30 cellular contexts compared by ENCODE assay signal in the genomic region with DNA sequence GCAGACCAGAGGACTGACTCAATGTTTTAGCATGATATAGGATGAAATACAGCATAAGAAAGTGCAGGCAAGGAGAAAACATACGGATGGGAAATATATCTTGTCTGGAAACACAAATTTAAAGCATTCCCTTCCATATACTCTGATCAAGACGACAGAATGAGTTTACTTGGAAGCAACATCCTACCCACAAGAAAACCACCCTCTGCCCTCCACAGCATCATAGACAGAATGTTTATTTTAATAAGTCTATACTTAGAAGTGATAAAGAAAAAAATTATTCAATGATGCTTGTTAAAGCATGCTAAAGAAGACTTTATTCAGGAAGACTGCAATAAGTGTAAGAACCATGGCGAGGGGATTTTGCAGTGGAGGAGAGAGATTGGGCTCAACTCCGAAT.
"Had no signal": no experiment of that assay in that cellular context is flagged by ENCODE, and none has a peak within 500 bp of the region (broad histone marks: within the 10 kb centered on the region; RNA-seq: fewer than 3 reads in every experiment).

No MANE protein-coding gene starts in this region.

- DNase-seq: activated B cell treated with CpG ODN at 0.5 μM for 24 hours; activated CD4-positive, alpha-beta T cell treated with anti-CD3 and anti-CD28 coated beads for 48 hours; activated CD4-positive, alpha-beta T cell treated with anti-CD3 and anti-CD28 coated beads, Interleukin-2, amount 50 U/mL, for 1 hour; activated CD4-positive, alpha-beta T cell treated with anti-CD3 and anti-CD28 coated beads, Interleukin-2, amount 50 U/mL, for 48 hours; activated CD8-positive, alpha-beta memory T cell treated with anti-CD3 and anti-CD28 coated beads for 24 hours; activated CD8-positive, alpha-beta T cell treated with anti-CD3 and anti-CD28 coated beads for 36 hours; activated effector memory CD4-positive, alpha-beta T cell treated with anti-CD3 and anti-CD28 coated beads, Interleukin-2, amount 50 U/mL, for 16 hours; activated naive CD4-positive, alpha-beta T cell treated with anti-CD3 and anti-CD28 coated beads for 36 hours; activated naive CD8-positive, alpha-beta T cell treated with anti-CD3 and anti-CD28 coated beads for 36 hours; activated naive CD8-positive, alpha-beta T cell treated with anti-CD3 and anti-CD28 coated beads, Interleukin-2, amount 50 U/mL, for 24 hours; activated T-cell treated with anti-CD3 and anti-CD28 coated beads, Interleukin-2, amount 50 U/mL, for 4 hours; adrenal gland; amygdala; aorta; body of pancreas; caudate nucleus; cortex of kidney; effector CD8-positive, alpha-beta T cell; esophagus squamous epithelium; foreskin keratinocyte; gastrocnemius medialis; glutamatergic neuron; heart left ventricle; T-helper 1 cell; T-helper 17 cell; T1000; WERI-Rb-1 had no signal

- H3K4me1 Mint-ChIP-seq: activated naive CD4-positive, alpha-beta T cell treated with anti-CD3 and anti-CD28 coated beads, Interleukin-2, amount 50 U/mL, for 24 hours had no signal

- H3K36me3 Mint-ChIP-seq: activated naive CD4-positive, alpha-beta T cell treated with anti-CD3 and anti-CD28 coated beads, Interleukin-2, amount 50 U/mL, for 24 hours; activated naive CD8-positive, alpha-beta T cell treated with anti-CD3 and anti-CD28 coated beads for 36 hours had no signal

- H3K27ac Mint-ChIP-seq: activated B cell treated with CpG ODN at 0.5 μM for 24 hours; activated CD8-positive, alpha-beta T cell treated with anti-CD3 and anti-CD28 coated beads for 36 hours; activated naive CD4-positive, alpha-beta T cell treated with anti-CD3 and anti-CD28 coated beads for 36 hours; activated naive CD4-positive, alpha-beta T cell treated with anti-CD3 and anti-CD28 coated beads, Interleukin-2, amount 50 U/mL, for 24 hours; activated naive CD8-positive, alpha-beta T cell treated with anti-CD3 and anti-CD28 coated beads for 36 hours; activated naive CD8-positive, alpha-beta T cell treated with anti-CD3 and anti-CD28 coated beads, Interleukin-2, amount 50 U/mL, for 24 hours; activated T-helper 2 cell treated with anti-CD3 and anti-CD28 coated beads, Interferon-gamma antibody, Interleukin-2, Interleukin-4, amounts not matched to agents 10 μg/mL and 5 μg/mL and 100 μg/mL, durations not matched to agents 14 hours and 24 hours and 36 hours; T-helper 17 cell; T-helper 2 cell treated with Interferon-gamma antibody and Interleukin-4, amounts not matched to agents 5 μg/mL and 100 μg/mL, for 36 hours had no signal

- H3K4me3 Mint-ChIP-seq: activated B cell treated with CpG ODN at 0.5 μM for 24 hours; activated CD8-positive, alpha-beta T cell treated with anti-CD3 and anti-CD28 coated beads for 36 hours; activated naive CD4-positive, alpha-beta T cell treated with anti-CD3 and anti-CD28 coated beads for 36 hours; activated naive CD4-positive, alpha-beta T cell treated with anti-CD3 and anti-CD28 coated beads, Interleukin-2, amount 50 U/mL, for 24 hours; activated naive CD8-positive, alpha-beta T cell treated with anti-CD3 and anti-CD28 coated beads for 36 hours; activated naive CD8-positive, alpha-beta T cell treated with anti-CD3 and anti-CD28 coated beads, Interleukin-2, amount 50 U/mL, for 24 hours; activated T-cell treated with anti-CD3 and anti-CD28 coated beads, Interleukin-2, amount 50 U/mL, for 4 hours; T-helper 17 cell; T-helper 2 cell treated with Interferon-gamma antibody and Interleukin-4, amounts not matched to agents 5 μg/mL and 100 μg/mL, for 36 hours had no signal

- H3K27me3 Mint-ChIP-seq: activated B cell treated with CpG ODN at 0.5 μM for 24 hours; activated CD8-positive, alpha-beta T cell treated with anti-CD3 and anti-CD28 coated beads for 36 hours; activated naive CD4-positive, alpha-beta T cell treated with anti-CD3 and anti-CD28 coated beads, Interleukin-2, amount 50 U/mL, for 24 hours; activated naive CD8-positive, alpha-beta T cell treated with anti-CD3 and anti-CD28 coated beads for 36 hours; activated naive CD8-positive, alpha-beta T cell treated with anti-CD3 and anti-CD28 coated beads, Interleukin-2, amount 50 U/mL, for 24 hours had no signal

- H3K9me3 Mint-ChIP-seq: activated B cell treated with CpG ODN at 0.5 μM for 24 hours; activated CD8-positive, alpha-beta T cell treated with anti-CD3 and anti-CD28 coated beads for 36 hours; activated naive CD4-positive, alpha-beta T cell treated with anti-CD3 and anti-CD28 coated beads for 36 hours; activated naive CD4-positive, alpha-beta T cell treated with anti-CD3 and anti-CD28 coated beads, Interleukin-2, amount 50 U/mL, for 24 hours; activated naive CD8-positive, alpha-beta T cell treated with anti-CD3 and anti-CD28 coated beads for 36 hours; activated naive CD8-positive, alpha-beta T cell treated with anti-CD3 and anti-CD28 coated beads, Interleukin-2, amount 50 U/mL, for 24 hours; activated T-cell treated with anti-CD3 and anti-CD28 coated beads, Interleukin-2, amount 50 U/mL, for 4 hours; activated T-helper 2 cell treated with anti-CD3 and anti-CD28 coated beads, Interferon-gamma antibody, Interleukin-2, Interleukin-4, amounts not matched to agents 10 μg/mL and 5 μg/mL and 100 μg/mL, durations not matched to agents 14 hours and 24 hours and 36 hours; T-helper 2 cell treated with Interferon-gamma antibody and Interleukin-4, amounts not matched to agents 5 μg/mL and 100 μg/mL, for 36 hours had no signal
